In genomic region chr6:132413501-132413805, GRCh38 we compare ENCODE assay signal across 13 cellular contexts. TPM values are rescaled to one million over a fixed set of nuclear protein-coding genes. Genes with fewer than 3 reads are reported as not detected.
DNase-seq lines count a peak whose midpoint lies in the region; ATAC-seq and TF ChIP-seq lines count a peak whose summit lies in the region.
"Had no signal": no experiment of that assay in that cellular context is flagged by ENCODE, and none has a peak within 500 bp of the region (broad histone marks: within the 10 kb centered on the region; RNA-seq: fewer than 3 reads in every experiment).

No MANE protein-coding gene starts in this region.

- H3K79me1 ChIP-seq in mesenchymal stem cell (replicated peaks; ENCODE audit: low read length, poor library complexity, severe bottlenecking), result no peaks in the 10 kb centered on the region

- peaks cover 15% of the 10 kb centered on the region for H3K9me3 ChIP-seq in mesenchymal stem cell (ENCODE audit: control insufficient read depth, low read length)
- H3K9me3 ChIP-seq in thyroid gland, result no peaks in the 10 kb centered on the region
- H3K9me3 ChIP-seq in MG63, result peaks cover 8% of the 10 kb centered on the region

- peaks cover 26% of the 10 kb centered on the region for H3K9me3 Mint-ChIP-seq in HFFc6

- intact Hi-C loops in thyroid gland (cut with DNase I), result no loop called here

- H3K27me3 ChIP-seq in ACC112 (ENCODE audit: insufficient read depth, low read length), result no peaks in the 10 kb centered on the region
- H3K27me3 ChIP-seq in mesenchymal stem cell (ENCODE audit: control insufficient read depth in 1 of 2, insufficient read depth in 1 of 2, low read length in 2 of 2), result no peaks in the 10 kb centered on the region
- no peaks in the 10 kb centered on the region for H3K27me3 ChIP-seq in thyroid gland
- H3K27me3 ChIP-seq in MG63, result no peaks in the 10 kb centered on the region
- H3K27me3 ChIP-seq: BLaER1 treated with 17β-estradiol and CSF1 and Interleukin-3, amounts not matched to agents 10 nM and 100 nM had no signal

- H3K18ac ChIP-seq in mesenchymal stem cell (ENCODE audit: low read depth in 1 of 2, low read length in 2 of 2), result no peak overlapping the region

- H3K23ac ChIP-seq in mesenchymal stem cell (ENCODE audit: low read length in 2 of 2), result no peak overlapping the region

- no peak overlapping the region for H3K14ac ChIP-seq in mesenchymal stem cell (ENCODE audit: low read length in 2 of 2)

- H3K4me1 Mint-ChIP-seq in HFFc6 (ENCODE audit: low read depth), result peaks cover 72% of the 10 kb centered on the region
- H3K4me1 Mint-ChIP-seq: CD4-positive, CD25-positive, alpha-beta regulatory T cell had no signal

- peak overlapping the region; percentile 68 for H3K9ac ChIP-seq in mesenchymal stem cell (ENCODE audit: low read length)
- H3K9ac ChIP-seq: BLaER1 treated with 17β-estradiol and CSF1 and Interleukin-3, amounts not matched to agents 10 nM and 100 nM had no signal

- H3K36me3 ChIP-seq in ACC112 (ENCODE audit: insufficient read depth, low read length) (no peaks in the 10 kb centered on the region), mesenchymal stem cell (ENCODE audit: control insufficient read depth in 1 of 2, insufficient read depth in 2 of 2, low read depth in 1 of 2, low read length in 2 of 2) (no peaks in the 10 kb centered on the region), thyroid gland (no peaks in the 10 kb centered on the region), MG63 (no peaks in the 10 kb centered on the region)
- H3K36me3 ChIP-seq: BLaER1 treated with 17β-estradiol and CSF1 and Interleukin-3, amounts not matched to agents 10 nM and 100 nM had no signal

- no peak overlapping the region for H2AFZ ChIP-seq in ACC112 (ENCODE audit: low read length, unreplicated experiment)
- no peak overlapping the region for H2AFZ ChIP-seq in mesenchymal stem cell (ENCODE audit: low read depth, low read length)

- no peak overlapping the region for H4K8ac ChIP-seq in mesenchymal stem cell (ENCODE audit: low read length)

- H3K4me3 ChIP-seq in ACC112 (ENCODE audit: low read depth, low read length) (0 out of 2 replicates have a peak overlapping the region, but pooled peaks have one; percentile 46), mesenchymal stem cell (ENCODE audit: insufficient read depth in 1 of 2, low read depth in 1 of 2, low read length in 2 of 2) (peak overlapping the region in 1 of 2 experiments; percentile 2), thyroid gland (replicated peaks in 1 of 3) (no peak overlapping the region), MG63 (no peak overlapping the region)
- H3K4me3 ChIP-seq: BLaER1 treated with 17β-estradiol and CSF1 and Interleukin-3, amounts not matched to agents 10 nM and 100 nM had no signal

- H3K36me3 Mint-ChIP-seq in HFFc6 (ENCODE audit: low read depth), result peaks cover 24% of the 10 kb centered on the region
- H3K36me3 Mint-ChIP-seq: CD4-positive, CD25-positive, alpha-beta regulatory T cell had no signal

- no peak overlapping the region for H3K4ac ChIP-seq in mesenchymal stem cell (ENCODE audit: low read depth in 1 of 2, low read length in 2 of 2)

- DNase-seq in HFFc6, result no peak
- no peak for DNase-seq in mesenchymal stem cell
- no peak for DNase-seq in thyroid gland
- DNase-seq in DMS53 (lab: John Stamatoyannopoulos, UW), result no peak
- no peak for DNase-seq in MG63
- DNase-seq in HK-2 (ENCODE audit: unreplicated experiment), result no peak
- DNase-seq: CD4-positive, CD25-positive, alpha-beta regulatory T cell had no signal

- no peak for TF ChIP-seq CTCF in HFFc6 (IDR thresholded peaks at IDR 0.05)
- no peak for TF ChIP-seq CTCF in thyroid gland (IDR thresholded peaks at IDR 0.05)

- H2BK15ac ChIP-seq in mesenchymal stem cell (ENCODE audit: low read depth, poor library complexity, severe bottlenecking), result no peak overlapping the region

- no peak overlapping the region for H2BK120ac ChIP-seq in mesenchymal stem cell (ENCODE audit: low read depth, low read length)

- H2BK12ac ChIP-seq in mesenchymal stem cell (ENCODE audit: low read length in 2 of 2), result no peak overlapping the region

- H3K79me2 ChIP-seq in ACC112 (ENCODE audit: control insufficient read depth, insufficient read depth, low read length, unreplicated experiment), result no peaks in the 10 kb centered on the region

- WGBS in mesenchymal stem cell, result no CpG with 5 or more reads among the region's 1 CpG
- WGBS in thyroid gland, 2 donors, result 56 to 59% methylated on average over 1 of the region's 1 CpG

- H3K4me3 Mint-ChIP-seq in HFFc6, result peak overlapping the region; percentile 70
- H3K4me3 Mint-ChIP-seq: CD4-positive, CD25-positive, alpha-beta regulatory T cell had no signal

- H4K91ac ChIP-seq in mesenchymal stem cell (ENCODE audit: low read length), result no peak overlapping the region

- peak overlapping the region; percentile 72 for H3K27ac Mint-ChIP-seq in HFFc6
- H3K27ac Mint-ChIP-seq: CD4-positive, CD25-positive, alpha-beta regulatory T cell had no signal

- H2BK5ac ChIP-seq in mesenchymal stem cell (ENCODE audit: low read depth, low read length, poor library complexity, severe bottlenecking), result no peak overlapping the region

- H3K4me1 ChIP-seq in ACC112 (ENCODE audit: control insufficient read depth, insufficient read depth, low read length, unreplicated experiment), result peaks cover 31% of the 10 kb centered on the region
- peaks cover 2% of the 10 kb centered on the region for H3K4me1 ChIP-seq in mesenchymal stem cell (ENCODE audit: control insufficient read depth, insufficient read depth, low read depth, low read length)
- no peaks in the 10 kb centered on the region for H3K4me1 ChIP-seq in thyroid gland
- H3K4me1 ChIP-seq: BLaER1 treated with 17β-estradiol and CSF1 and Interleukin-3, amounts not matched to agents 10 nM and 100 nM had no signal

- no peak overlapping the region for H2AK5ac ChIP-seq in mesenchymal stem cell (ENCODE audit: low read length, severe bottlenecking)

- no peak overlapping the region for H3K4me2 ChIP-seq in mesenchymal stem cell (ENCODE audit: low read length, poor library complexity, severe bottlenecking)
- H3K4me2 ChIP-seq: BLaER1 treated with 17β-estradiol and CSF1 and Interleukin-3, amounts not matched to agents 10 nM and 100 nM had no signal

- TF ChIP-seq POLR2A in thyroid gland (IDR thresholded peaks at IDR 0.05), result no peak

- H3K27me3 Mint-ChIP-seq in HFFc6 (ENCODE audit: insufficient read depth), result no peaks in the 10 kb centered on the region

- peak overlapping the region; percentile 69 for H3K27ac ChIP-seq in ACC112 (ENCODE audit: low read depth, low read length)
- H3K27ac ChIP-seq in mesenchymal stem cell (ENCODE audit: low read length, poor library complexity, severe bottlenecking), result no peak overlapping the region
- H3K27ac ChIP-seq in thyroid gland, result no peak overlapping the region
- H3K27ac ChIP-seq: 22Rv1; BLaER1 treated with 17β-estradiol and CSF1 and Interleukin-3, amounts not matched to agents 10 nM and 100 nM had no signal

- ATAC-seq in SK-N-SH treated with all-trans-retinoic acid at 6 μM for 48 hours, result peak; percentile 25
- ATAC-seq: HCT116 had no signal

TF ChIP-seq in SK-N-SH treated with all-trans-retinoic acid at 6 μM for 48 hours, 23 proteins besides CTCF, POLR2A, EP300 and RAD21:
- TF ChIP-seq ZNF565 (CRISPR knock-in tag; conservative IDR thresholded peaks at IDR 0.05; ENCODE audit: low read depth) (no peak), CSRNP3 (CRISPR knock-in tag; IDR thresholded peaks at IDR 0.05) (no peak)

RNA-seq across cellular contexts. Expression of gene MOXD1, which starts 12.2 kb away (rescaled TPM):
- 100 to 1,000 TPM in 5 of 6 experiments, 10 to 100 TPM in 1; 85.0 to 174 (median 153) TPM for total RNA-seq in HFFc6 (2021; fragmentation: NEBNext Ultra II Directional; extraction: Animal tissue kit (Norgen Biotek cat#: 25700))
- polyA plus RNA-seq in mesenchymal stem cell (2013, experiment 1 of 2), result 30.8 TPM
- 32.3 TPM for polyA plus RNA-seq in mesenchymal stem cell (2013, experiment 2 of 2)
- total RNA-seq in thyroid gland, result 1 to 10 TPM; 1.3 to 3.8 (median 1.5) TPM
- 1.9 and 2.9 TPM in 2 replicates for total RNA-seq in MG63 (2014; rRNA removed; shearing (Covaris generic); ENCODE audit: low replicate concordance)
- total RNA-seq: A673; CD4-positive, CD25-positive, alpha-beta regulatory T cell had no signal
- polyA plus RNA-seq: CD4-positive, CD25-positive, alpha-beta regulatory T cell had no signal

Comparison
In these comparisons a context has a peak if more than half of its experiments do, and no peak if none do; other contexts are left out.
1. RNA of gene MOXD1, which starts 12.2 kb away (total RNA-seq): 85.0 to 174 TPM in HFFc6; 1.9 to 2.9 TPM in MG63 and 1.3 to 3.8 TPM in thyroid gland; every median in the first group is over 10 times any median in the second.